In genomic region chr12:80781313-80781712, GRCh38 we compare ENCODE assay signal across 30 cellular contexts.
"Had no signal": no experiment of that assay in that cellular context is flagged by ENCODE, and none has a peak within 500 bp of the region (broad histone marks: within the 10 kb centered on the region; RNA-seq: fewer than 3 reads in every experiment).

No MANE protein-coding gene starts in this region.

- DNase-seq: activated CD4-positive, alpha-beta memory T cell treated with anti-CD3 and anti-CD28 coated beads for 36 hours; activated CD4-positive, alpha-beta T cell treated with anti-CD3 and anti-CD28 coated beads for 48 hours; activated CD8-positive, alpha-beta memory T cell treated with anti-CD3 and anti-CD28 coated beads, Interleukin-2, amount 50 U/mL, for 4 hours; activated gamma-delta T cell; activated naive CD4-positive, alpha-beta T cell treated with anti-CD3 and anti-CD28 coated beads, Interleukin-2, amount 10 ng/mL, durations not matched to agents 7 days and 5 days; activated naive CD8-positive, alpha-beta T cell treated with anti-CD3 and anti-CD28 coated beads, Interleukin-2, amount 10 ng/mL, durations not matched to agents 7 days and 5 days; activated T-cell treated with anti-CD3 and anti-CD28 coated beads, Interleukin-2, amount 50 U/mL, for 24 hours; cerebellar nuclear complex; colonic mucosa; effector CD8-positive, alpha-beta T cell; hippocampal formation; left cardiac atrium; left ventricle myocardium superior; naive B cell; nephron progenitor cell; pancreas; retina; small intestine; stimulated activated CD4-positive, alpha-beta T cell treated with anti-CD3 and anti-CD28 coated beads, Interleukin-4, amount 100 ng/mL, for 24 hours; T-helper 1 cell; uterus had no signal

- H3K36me3 ChIP-seq: ascending aorta, cardiac muscle cell, colonic mucosa, gastroesophageal sphincter, pancreas, prostate gland, thoracic aorta, uterus had no signal

- H3K27me3 ChIP-seq: ascending aorta, cardiac muscle cell, colonic mucosa, gastroesophageal sphincter, pancreas, uterus had no signal

- H3K9me3 ChIP-seq: ascending aorta, colonic mucosa, gastroesophageal sphincter, pancreas, prostate gland, thoracic aorta, uterus had no signal

- ATAC-seq: activated CD4-positive, CD25-positive, alpha-beta regulatory T cell treated with anti-CD3 and anti-CD28 coated beads, Interleukin-2, amount 50 U/mL, for 24 hours; gastroesophageal sphincter; left cardiac atrium; left ventricle myocardium superior; pancreas; sciatic nerve; stimulated activated effector memory CD8-positive, alpha-beta T cell treated with anti-CD3 and anti-CD28 coated beads, Interleukin-12 subunit alpha, Interleukin-12 subunit beta, amount 100 ng/mL, for 72 hours had no signal

- H3K4me1 ChIP-seq: colonic mucosa, prostate gland, uterus had no signal

- H3K4me3 ChIP-seq: ascending aorta, cardiac muscle cell, colonic mucosa, gastroesophageal sphincter, pancreas, prostate gland, thoracic aorta, uterus had no signal

- H3K27ac ChIP-seq: ascending aorta, cardiac muscle cell, colonic mucosa, gastroesophageal sphincter, pancreas, prostate gland, thoracic aorta, uterus, VCaP had no signal
